ENCODE assay signal across 8 cellular contexts in the genomic region with DNA sequence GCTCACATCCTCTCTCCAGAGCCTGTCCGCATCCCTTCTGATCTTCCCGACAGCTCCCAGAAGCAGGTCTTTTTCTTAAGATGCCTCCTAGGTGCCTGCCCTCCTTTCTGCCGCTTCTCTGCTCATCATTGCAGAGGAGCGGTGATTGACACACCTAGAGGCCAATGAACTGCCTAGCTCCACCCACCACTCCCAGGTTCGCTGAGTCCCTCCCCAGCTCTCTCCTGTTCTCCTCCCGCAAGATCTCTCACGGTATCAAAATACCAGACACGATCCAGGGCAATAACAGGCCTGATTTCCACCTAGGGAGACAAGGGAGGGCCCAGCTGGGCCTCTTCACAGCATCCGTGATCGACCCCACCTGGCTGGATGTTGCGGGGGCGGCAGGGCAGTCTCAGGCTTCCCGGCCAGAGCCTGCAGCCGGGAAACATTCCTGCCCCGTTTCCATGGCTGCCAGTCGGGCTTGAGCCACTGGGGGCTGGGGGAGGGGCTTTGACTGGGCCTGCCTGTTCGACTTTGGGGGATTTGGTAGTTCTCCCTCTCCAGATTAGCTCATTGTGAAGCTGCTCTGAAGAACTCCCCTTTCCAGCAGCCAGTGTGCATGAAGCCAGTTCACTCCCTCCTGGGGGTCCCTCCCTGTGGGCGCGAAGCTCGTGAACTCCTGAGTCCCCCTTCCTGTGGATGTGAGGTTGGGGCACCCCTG.
DNase-seq lines count a peak whose midpoint lies in the region; ATAC-seq and TF ChIP-seq lines count a peak whose summit lies in the region.

No MANE protein-coding gene starts in this region.

- intact Hi-C loops in A673 (cut with micrococcal nuclease; ENCODE audit: unreplicated experiment): no loop called here
- intact Hi-C loops in activated CD4-positive, alpha-beta T cell treated with anti-CD3 and anti-CD28 coated beads, Interleukin-2, amount 10 ng/mL, durations not matched to agents 24 days and 14 days (cut with micrococcal nuclease): no loop called here
- intact Hi-C loops in colonic mucosa (cut with DNase I): no loop called here

- H3K9me3 Mint-ChIP-seq in activated CD4-positive, alpha-beta T cell treated with anti-CD3 and anti-CD28 coated beads, Interleukin-2, amount 10 ng/mL, durations not matched to agents 24 days and 14 days: no peaks in the 10 kb centered on the region

- BruUV-seq in A673 (replicated peaks; lab: Mats Ljungman, UMichigan): no TSS peak

- no peaks in the 10 kb centered on the region for H3K27me3 ChIP-seq in A673 (replicated peaks; ENCODE audit: insufficient read depth, low read depth, low read length, poor library complexity)
- H3K27me3 ChIP-seq in colonic mucosa: no peaks in the 10 kb centered on the region

- POLR2A ChIA-PET in A673 (lab: Charles Lee; ENCODE audit: low non-redundant PET): no interaction called here

- H3K4me1 ChIP-seq in A673 (ENCODE audit: insufficient read depth, low read length, poor library complexity, severe bottlenecking): peaks cover 11% of the 10 kb centered on the region
- H3K4me1 ChIP-seq in colonic mucosa: no peaks in the 10 kb centered on the region

- H3K4me1 Mint-ChIP-seq in activated CD4-positive, alpha-beta T cell treated with anti-CD3 and anti-CD28 coated beads, Interleukin-2, amount 10 ng/mL, durations not matched to agents 24 days and 14 days: peaks cover 4% of the 10 kb centered on the region

- TF ChIP-seq CTCF in A673 (conservative IDR thresholded peaks at IDR 0.05; ENCODE audit: low read depth, low read length): no peak
- no peak for TF ChIP-seq CTCF in colonic mucosa (IDR thresholded peaks at IDR 0.05)

- H3K36me3 ChIP-seq in A673 (ENCODE audit: insufficient read depth, low read length, poor library complexity, severe bottlenecking): no peaks in the 10 kb centered on the region
- H3K36me3 ChIP-seq in colonic mucosa: no peaks in the 10 kb centered on the region

- H3K4me3 ChIP-seq in A673 (ENCODE audit: low read depth, low read length, poor library complexity, severe bottlenecking): peak overlapping the region; percentile 46
- peak overlapping the region; percentile 25 for H3K4me3 ChIP-seq in colonic mucosa

- no peaks in the 10 kb centered on the region for H3K9me3 ChIP-seq in A673 (ENCODE audit: low read depth, low read length, poor library complexity, severe bottlenecking)
- no peaks in the 10 kb centered on the region for H3K9me3 ChIP-seq in colonic mucosa

- no peaks in the 10 kb centered on the region for H3K36me3 Mint-ChIP-seq in activated CD4-positive, alpha-beta T cell treated with anti-CD3 and anti-CD28 coated beads, Interleukin-2, amount 10 ng/mL, durations not matched to agents 24 days and 14 days (ENCODE audit: low read depth)

- DNase-seq in A673 (ENCODE audit: low spot score) (peak; percentile 92), NCI-H187 treated with DMSO at 0.1 percent for 48 hours (lab: John Stamatoyannopoulos, UW) (peak; percentile 35), colonic mucosa (peak; percentile 89), kidney tubule cell (ENCODE audit: low spot score) (peak; percentile 93)
- DNase-seq in activated CD4-positive, alpha-beta T cell treated with anti-CD3 and anti-CD28 coated beads, Interleukin-2, amount 10 ng/mL, durations not matched to agents 24 days and 14 days: peak; percentile 85
- DNase-seq in stimulated activated CD4-positive, alpha-beta T cell treated with anti-CD3 and anti-CD28 coated beads, Interleukin-4, amount 100 ng/mL, for 1 hour: peak; percentile 75

- H3K27ac ChIP-seq in A673 (ENCODE audit: low read depth, low read length, poor library complexity, severe bottlenecking) (no peak overlapping the region), colonic mucosa (no peak overlapping the region)

- no peak overlapping the region for H3K9ac ChIP-seq in colonic mucosa (ENCODE audit: low read depth in 2 of 2, low read length in 2 of 2)

- peaks cover 8% of the 10 kb centered on the region for H3K27me3 Mint-ChIP-seq in activated CD4-positive, alpha-beta T cell treated with anti-CD3 and anti-CD28 coated beads, Interleukin-2, amount 10 ng/mL, durations not matched to agents 24 days and 14 days

- CTCF ChIA-PET in A673 (lab: Charles Lee): no interaction called here

- peak; percentile 67 for ATAC-seq in GM21390 (IDR thresholded peaks at IDR 0.05; ENCODE audit: unreplicated experiment)
- ATAC-seq in HG02981 (IDR thresholded peaks at IDR 0.05; ENCODE audit: unreplicated experiment): no peak

- peak overlapping the region; percentile 61 for H3K4me3 Mint-ChIP-seq in activated CD4-positive, alpha-beta T cell treated with anti-CD3 and anti-CD28 coated beads, Interleukin-2, amount 10 ng/mL, durations not matched to agents 24 days and 14 days

- H3K27ac Mint-ChIP-seq in activated CD4-positive, alpha-beta T cell treated with anti-CD3 and anti-CD28 coated beads, Interleukin-2, amount 10 ng/mL, durations not matched to agents 24 days and 14 days: no peak overlapping the region

Comparison
In these comparisons a context has a peak if more than half of its experiments do, and no peak if none do; other contexts are left out.
1. DNase-seq: peak in every context shown above with its lines; median percentile 93 in kidney tubule cell; 92 in A673; 89 in colonic mucosa; 85 in activated CD4-positive, alpha-beta T cell treated with anti-CD3 and anti-CD28 coated beads, Interleukin-2, amount 10 ng/mL, durations not matched to agents 24 days and 14 days; 75 in stimulated activated CD4-positive, alpha-beta T cell treated with anti-CD3 and anti-CD28 coated beads, Interleukin-4, amount 100 ng/mL, for 1 hour; 35 in NCI-H187 treated with DMSO at 0.1 percent for 48 hours.